In genomic region chr3:94110232-94110631, GRCh38 we compare ENCODE assay signal across 6 cellular contexts. TPM values are rescaled to one million over a fixed set of nuclear protein-coding genes. Genes with fewer than 3 reads are reported as not detected.
A peak's percentile ranks its signal among the peaks of the same experiment; 100 is the strongest.
DNase-seq lines count a peak whose midpoint lies in the region; ATAC-seq and TF ChIP-seq lines count a peak whose summit lies in the region.
"Not testable (repeated sequence)": the region's sequence is repeated elsewhere in the genome, so short reads cannot be mapped to it uniquely, and the experiment has no call there.

No MANE protein-coding gene starts in this region.

- not testable (repeated sequence) for H4K12ac ChIP-seq in trophoblast cell (ENCODE audit: low read depth, low read length)

- intact Hi-C loops in IMR-90 (cut with micrococcal nuclease), result not testable (repeated sequence)

- not testable (repeated sequence) for H4K8ac ChIP-seq in IMR-90 (ENCODE audit: low read depth in 2 of 2, low read length in 2 of 2); trophoblast cell (ENCODE audit: low read depth, low read length)

- in situ Hi-C loops in IMR-90 (cut with MboI; ENCODE audit: low sequenced_read_pairs), result not testable (repeated sequence)

- H2BK5ac ChIP-seq in IMR-90 (ENCODE audit: low read depth, low read length, poor library complexity, severe bottlenecking); trophoblast cell (ENCODE audit: low read depth, low read length, poor library complexity): not testable (repeated sequence)

- POLR2A ChIA-PET in IMR-90 (lab: Charles Lee; ENCODE audit: unreplicated experiment), result not testable (repeated sequence)

- H4K5ac ChIP-seq in IMR-90 (ENCODE audit: low read depth, low read length), result not testable (repeated sequence)

- H3K4me2 ChIP-seq in IMR-90 (ENCODE audit: low read depth, low read length); trophoblast cell (ENCODE audit: low read length): not testable (repeated sequence)

- TF ChIP-seq RAD21 in IMR-90 (IDR thresholded peaks at IDR 0.05; ENCODE audit: low read length), result not testable (repeated sequence)

- H3K79me2 ChIP-seq in trophoblast cell (ENCODE audit: control insufficient read depth, insufficient read depth, low read length, poor library complexity), result not testable (repeated sequence)

- not testable (repeated sequence) for TF ChIP-seq CTCF in AG10803 (conservative IDR thresholded peaks at IDR 0.05; ENCODE audit: low read length); IMR-90 (conservative IDR thresholded peaks at IDR 0.05; ENCODE audit: low read depth, low read length); choroid plexus epithelial cell (conservative IDR thresholded peaks at IDR 0.05; ENCODE audit: low read depth, low read length); fibroblast of the aortic adventitia (IDR thresholded peaks at IDR 0.05; ENCODE audit: insufficient read depth, low read length)

- H3K9me3 ChIP-seq in IMR-90 (ENCODE audit: control insufficient read depth, insufficient read depth, low read length); trophoblast cell (ENCODE audit: insufficient read depth, low read depth, low read length): not testable (repeated sequence)

- H2BK120ac ChIP-seq in IMR-90 (ENCODE audit: low read depth, low read length); trophoblast cell (ENCODE audit: insufficient read depth, low read length, poor library complexity): not testable (repeated sequence)

- DNase-seq in AG10803 (ENCODE audit: low read depth) (peak; percentile 4), choroid plexus epithelial cell (ENCODE audit: low read depth) (peak; percentile 7), fibroblast of gingiva (ENCODE audit: low read depth) (peak; percentile 6), fibroblast of the aortic adventitia (ENCODE audit: low read depth) (peak; percentile 57), trophoblast cell (peak; percentile 22 to 63)
- not testable (repeated sequence) for DNase-seq in IMR-90

- H3K27me3 ChIP-seq in IMR-90 (ENCODE audit: control insufficient read depth, insufficient read depth, low read length); trophoblast cell (ENCODE audit: insufficient read depth, low read length): not testable (repeated sequence)

- peak; percentile 51 for ATAC-seq in IMR-90 (ENCODE audit: low read depth)

- H3K9ac ChIP-seq in IMR-90 (ENCODE audit: low read depth, low read length); trophoblast cell (ENCODE audit: low read length): not testable (repeated sequence)

- not testable (repeated sequence) for H2BK12ac ChIP-seq in trophoblast cell (ENCODE audit: low read length)

- not testable (repeated sequence) for H2AFZ ChIP-seq in IMR-90 (replicated peaks; ENCODE audit: low read length, poor library complexity); trophoblast cell (ENCODE audit: insufficient read depth, low read length, poor library complexity)

- not testable (repeated sequence) for H3K9me1 ChIP-seq in IMR-90 (ENCODE audit: insufficient read depth, low read length)

- H3K27ac ChIP-seq in IMR-90 (ENCODE audit: insufficient read depth, low read length); trophoblast cell (ENCODE audit: low read depth, low read length): not testable (repeated sequence)

- not testable (repeated sequence) for H4K91ac ChIP-seq in IMR-90 (ENCODE audit: insufficient read depth, low read depth, low read length); trophoblast cell (ENCODE audit: low read depth, low read length)

- not testable (repeated sequence) for H3K18ac ChIP-seq in IMR-90 (ENCODE audit: low read depth, low read length); trophoblast cell (ENCODE audit: low read length)

- not testable (repeated sequence) for TF ChIP-seq POLR2A in IMR-90 (IDR thresholded peaks at IDR 0.05; ENCODE audit: low read depth, low read length)

- not testable (repeated sequence) for H2AK9ac ChIP-seq in IMR-90 (replicated peaks; ENCODE audit: low read depth, low read length, poor library complexity)

- BruUV-seq in IMR-90 (replicated peaks; lab: Mats Ljungman, UMichigan), result not testable (repeated sequence)

- H3K23ac ChIP-seq in IMR-90 (ENCODE audit: low read depth, low read length); trophoblast cell (ENCODE audit: low read length): not testable (repeated sequence)

- not testable (repeated sequence) for H2BK15ac ChIP-seq in IMR-90 (ENCODE audit: low read depth, low read length)

- not testable (repeated sequence) for H3K14ac ChIP-seq in IMR-90 (replicated peaks; ENCODE audit: low read depth, low read length); trophoblast cell (ENCODE audit: low read length)

- CTCF ChIA-PET in IMR-90 (lab: Yijun Ruan, JAX), result not testable (repeated sequence)

- not testable (repeated sequence) for H3K36me3 ChIP-seq in IMR-90 (ENCODE audit: control insufficient read depth, insufficient read depth, low read length); trophoblast cell (ENCODE audit: control insufficient read depth in 1 of 2, insufficient read depth in 2 of 2, low read length in 2 of 2)

- H3K79me1 ChIP-seq in IMR-90 (ENCODE audit: low read depth in 1 of 2, low read length in 2 of 2); trophoblast cell (ENCODE audit: low read length): not testable (repeated sequence)

- H2BK20ac ChIP-seq in IMR-90 (ENCODE audit: low read depth, low read length), result not testable (repeated sequence)

- not testable (repeated sequence) for H4K20me1 ChIP-seq in IMR-90 (ENCODE audit: insufficient read depth, low read length)

- not testable (repeated sequence) for H3K4ac ChIP-seq in IMR-90 (ENCODE audit: low read depth, low read length); trophoblast cell (ENCODE audit: low read depth, low read length)

- not testable (repeated sequence) for H2AK5ac ChIP-seq in IMR-90 (ENCODE audit: low read depth, low read length); trophoblast cell (ENCODE audit: low read length)

- H3K56ac ChIP-seq in IMR-90 (ENCODE audit: extremely low read depth, insufficient read depth, low read length), result not testable (repeated sequence)

- not testable (repeated sequence) for H3K4me3 ChIP-seq in AG10803 (ENCODE audit: low read length); IMR-90 (ENCODE audit: insufficient read depth, low read depth, low read length); choroid plexus epithelial cell (ENCODE audit: low read depth, low read length); fibroblast of the aortic adventitia (ENCODE audit: low read depth, low read length); trophoblast cell (ENCODE audit: low read depth, low read length)

- dilution Hi-C loops in IMR-90 (cut with HindIII; ENCODE audit: low sequenced_read_pairs, unreplicated experiment), result not testable (repeated sequence)

- H3K4me1 ChIP-seq in IMR-90 (ENCODE audit: control insufficient read depth, insufficient read depth, low read length); trophoblast cell (ENCODE audit: control insufficient read depth in 1 of 2, insufficient read depth in 2 of 2, low read length in 2 of 2): not testable (repeated sequence)

RNA-seq across cellular contexts. Expression of gene NSUN3, which starts 47.4 kb away (rescaled TPM):
- total RNA-seq in IMR-90 (2012; rRNA removed) (6.8 and 11.1 TPM in 2 replicates), fibroblast of the aortic adventitia (ENCODE audit: low replicate concordance) (16.4 and 17.8 TPM in 2 replicates)
- polyA plus RNA-seq in IMR-90 (2012; rRNA removed), result 4.9 TPM in 2 replicates
- polyA plus RNA-seq in IMR-90 (2012; cell fraction: cytosol; rRNA removed), result 1.2 and 1.6 TPM in 2 replicates
- polyA plus RNA-seq in IMR-90 (2012; cell fraction: nucleus; rRNA removed; ENCODE audit: low replicate concordance), result 0.98 and 3.2 TPM in 2 replicates
- 3.1 and 3.4 TPM in 2 replicates for polyA plus RNA-seq in trophoblast cell (2013)

RNA-seq across cellular contexts. Expression of gene DHFR2, which starts 47.5 kb away (rescaled TPM):
- total RNA-seq in IMR-90 (2012; rRNA removed) (2.3 and 3.9 TPM in 2 replicates), fibroblast of the aortic adventitia (ENCODE audit: low replicate concordance) (3.7 and 6.9 TPM in 2 replicates)
- 0.95 and 1.1 TPM in 2 replicates for polyA plus RNA-seq in IMR-90 (2012; rRNA removed)
- 0.31 and 0.42 TPM in 2 replicates for polyA plus RNA-seq in IMR-90 (2012; cell fraction: cytosol; rRNA removed)
- polyA plus RNA-seq in IMR-90 (2012; cell fraction: nucleus; rRNA removed; ENCODE audit: low replicate concordance), result 0.17 and 0.34 TPM in 2 replicates
- polyA plus RNA-seq in trophoblast cell (2013), result 1.6 and 1.9 TPM in 2 replicates
